14 cellular contexts compared by ENCODE assay signal in the genomic region with DNA sequence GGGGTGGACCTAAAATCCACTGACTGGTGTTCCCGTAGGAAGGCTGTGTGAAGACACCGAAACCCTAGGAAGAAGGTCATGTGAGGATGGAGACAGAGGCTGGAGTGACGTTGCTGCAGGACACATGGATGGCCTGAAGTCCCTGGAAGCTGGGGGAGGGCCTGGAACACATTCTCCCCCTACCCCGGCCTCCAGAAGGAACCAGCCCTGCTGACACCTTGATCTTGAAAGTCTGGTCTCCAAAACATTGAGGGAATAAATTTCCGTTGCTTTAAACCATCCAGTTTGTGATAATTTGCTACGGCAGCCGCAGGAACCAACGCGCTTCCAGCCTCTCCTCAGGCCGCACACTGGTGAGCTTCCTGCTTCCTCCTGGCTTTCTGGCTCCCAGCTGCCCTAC.
A peak's percentile ranks its signal among the peaks of the same experiment; 100 is the strongest.
DNase-seq lines count a peak whose midpoint lies in the region; ATAC-seq, FAIRE-seq and TF ChIP-seq lines count a peak whose summit lies in the region.
"Had no signal": no experiment of that assay in that cellular context is flagged by ENCODE, and none has a peak within 500 bp of the region (broad histone marks: within the 10 kb centered on the region; RNA-seq: fewer than 3 reads in every experiment).

No MANE protein-coding gene starts in this region.

- peak overlapping the region; percentile 10 for H2AFZ ChIP-seq in IMR-90 (replicated peaks; ENCODE audit: low read length, poor library complexity)

- H3K79me1 ChIP-seq in IMR-90 (ENCODE audit: low read depth in 1 of 2, low read length in 2 of 2) = no peaks in the 10 kb centered on the region

- H3K9ac ChIP-seq in IMR-90 (ENCODE audit: low read depth, low read length) = no peak overlapping the region
- H3K9ac ChIP-seq: BLaER1 treated with 17β-estradiol and CSF1 and Interleukin-3, amounts not matched to agents 10 nM and 100 nM had no signal

- no peak overlapping the region for H3K27ac Mint-ChIP-seq in endothelial cell (ENCODE audit: unreplicated experiment)
- H3K27ac Mint-ChIP-seq: B cell; CD8-positive, alpha-beta T cell had no signal

- no peak overlapping the region for H3K18ac ChIP-seq in IMR-90 (ENCODE audit: low read depth, low read length)

- DNase-seq in IMR-90 (no peak), bronchial epithelial cell (ENCODE audit: low read depth) (no peak), lung (ENCODE audit: low spot score) (peak; percentile 10), vagina (ENCODE audit: extremely low spot score in 2 of 2) (peak; percentile 54 to 74), endothelial cell (ENCODE audit: low spot score) (no peak), NCI-H1436 treated with DMSO at 0.1 percent for 48 hours (lab: John Stamatoyannopoulos, UW) (no peak)
- DNase-seq: Calu3; CD8-positive, alpha-beta T cell; DMS79 treated with DMSO at 0.1 percent for 48 hours; GF-D8 had no signal

- H3K4me1 ChIP-seq in IMR-90 (ENCODE audit: control insufficient read depth, insufficient read depth, low read length) (no peaks in the 10 kb centered on the region), lung (ENCODE audit: control insufficient read depth in 2 of 2, insufficient read depth in 2 of 2, low read length in 2 of 2) (no peaks in the 10 kb centered on the region), vagina (no peaks in the 10 kb centered on the region)
- H3K4me1 ChIP-seq: HAP-1 had no signal

- no peak for TF ChIP-seq CTCF in IMR-90 (conservative IDR thresholded peaks at IDR 0.05; ENCODE audit: low read depth, low read length)
- TF ChIP-seq CTCF in bronchial epithelial cell (IDR thresholded peaks at IDR 0.05; ENCODE audit: insufficient read depth, low read length, severe bottlenecking) = no peak
- TF ChIP-seq CTCF in lung (IDR thresholded peaks at IDR 0.05; ENCODE audit: control extremely low read depth, extremely low read depth) = no peak
- TF ChIP-seq CTCF in vagina (IDR thresholded peaks at IDR 0.05) = no peak
- TF ChIP-seq CTCF in endothelial cell (IDR thresholded peaks at IDR 0.05; ENCODE audit: unreplicated experiment) = no peak

- H2AK5ac ChIP-seq in IMR-90 (ENCODE audit: low read depth, low read length) = no peak overlapping the region

- H3K9me1 ChIP-seq in IMR-90 (ENCODE audit: insufficient read depth, low read length) = no peaks in the 10 kb centered on the region

- no peaks in the 10 kb centered on the region for H3K27me3 ChIP-seq in IMR-90 (ENCODE audit: control insufficient read depth, insufficient read depth, low read length)
- H3K27me3 ChIP-seq in bronchial epithelial cell (ENCODE audit: control insufficient read depth, insufficient read depth, low read length) = no peaks in the 10 kb centered on the region
- no peaks in the 10 kb centered on the region for H3K27me3 ChIP-seq in lung (ENCODE audit: control insufficient read depth, insufficient read depth)
- H3K27me3 ChIP-seq in vagina = no peaks in the 10 kb centered on the region
- H3K27me3 ChIP-seq: BLaER1 treated with 17β-estradiol and CSF1 and Interleukin-3, amounts not matched to agents 10 nM and 100 nM had no signal

- no peak overlapping the region for H4K91ac ChIP-seq in IMR-90 (ENCODE audit: insufficient read depth, low read depth, low read length)

- H3K36me3 ChIP-seq in IMR-90 (ENCODE audit: control insufficient read depth, insufficient read depth, low read length) = no peaks in the 10 kb centered on the region
- no peaks in the 10 kb centered on the region for H3K36me3 ChIP-seq in bronchial epithelial cell (ENCODE audit: control insufficient read depth, insufficient read depth, low read length)
- no peaks in the 10 kb centered on the region for H3K36me3 ChIP-seq in lung (ENCODE audit: control insufficient read depth in 2 of 2, insufficient read depth in 2 of 2, low read length in 2 of 2)
- H3K36me3 ChIP-seq in vagina = no peaks in the 10 kb centered on the region
- H3K36me3 ChIP-seq: BLaER1 treated with 17β-estradiol and CSF1 and Interleukin-3, amounts not matched to agents 10 nM and 100 nM; HAP-1 had no signal

- H3K9me3 ChIP-seq in IMR-90 (ENCODE audit: control insufficient read depth, insufficient read depth, low read length) (peaks cover 56% of the 10 kb centered on the region), lung (ENCODE audit: control insufficient read depth in 2 of 2, insufficient read depth in 1 of 2, low read length in 1 of 2) (peaks cover 0 to 6% of the 10 kb centered on the region in 2 donors), vagina (no peaks in the 10 kb centered on the region)
- H3K9me3 ChIP-seq: BLaER1 treated with 17β-estradiol and CSF1 and Interleukin-3, amounts not matched to agents 10 nM and 100 nM; HAP-1 had no signal

- no peak overlapping the region for H3K4ac ChIP-seq in IMR-90 (ENCODE audit: low read depth, low read length)

- peaks cover 57% of the 10 kb centered on the region for H3K9me3 Mint-ChIP-seq in endothelial cell (ENCODE audit: unreplicated experiment)
- H3K9me3 Mint-ChIP-seq: CD8-positive, alpha-beta T cell had no signal

- no peak overlapping the region for H4K8ac ChIP-seq in IMR-90 (ENCODE audit: low read depth in 2 of 2, low read length in 2 of 2)

- no peak overlapping the region for H3K4me3 Mint-ChIP-seq in endothelial cell (ENCODE audit: unreplicated experiment)
- H3K4me3 Mint-ChIP-seq: B cell; CD8-positive, alpha-beta T cell had no signal

- no peak overlapping the region for H3K56ac ChIP-seq in IMR-90 (ENCODE audit: extremely low read depth, insufficient read depth, low read length)

- POLR2A ChIA-PET in IMR-90 (lab: Charles Lee; ENCODE audit: unreplicated experiment) = no interaction called here

- H2BK20ac ChIP-seq in IMR-90 (ENCODE audit: low read depth, low read length) = no peak overlapping the region

- no peak overlapping the region for H3K14ac ChIP-seq in IMR-90 (replicated peaks; ENCODE audit: low read depth, low read length)

- TF ChIP-seq RAD21 in IMR-90 (IDR thresholded peaks at IDR 0.05; ENCODE audit: low read length) = no peak

- no peak overlapping the region for H4K5ac ChIP-seq in IMR-90 (ENCODE audit: low read depth, low read length)

- intact Hi-C loops in IMR-90 (cut with micrococcal nuclease) (no loop called here), vagina (cut with DNase I) (no loop called here)

- H3K4me3 ChIP-seq in IMR-90 (ENCODE audit: insufficient read depth, low read depth, low read length) (no peak overlapping the region), bronchial epithelial cell (ENCODE audit: low read depth, low read length) (no peak overlapping the region), lung (no peak overlapping the region), vagina (no peak overlapping the region)
- H3K4me3 ChIP-seq: BLaER1 treated with 17β-estradiol and CSF1 and Interleukin-3, amounts not matched to agents 10 nM and 100 nM; HAP-1 had no signal

- H2BK120ac ChIP-seq in IMR-90 (ENCODE audit: low read depth, low read length) = no peak overlapping the region

- no peak overlapping the region for H2BK15ac ChIP-seq in IMR-90 (ENCODE audit: low read depth, low read length)

- BruUV-seq in IMR-90 (replicated peaks; lab: Mats Ljungman, UMichigan) = no TSS peak

- TF ChIP-seq POLR2A in IMR-90 (IDR thresholded peaks at IDR 0.05; ENCODE audit: low read depth, low read length) (no peak), vagina (IDR thresholded peaks at IDR 0.05) (no peak)

- peaks cover 6% of the 10 kb centered on the region for H3K27me3 Mint-ChIP-seq in endothelial cell (ENCODE audit: unreplicated experiment)
- H3K27me3 Mint-ChIP-seq: B cell had no signal

- FAIRE-seq in bronchial epithelial cell (lab: Jason Lieb, UNC) = peak; percentile 7
- FAIRE-seq: H1 had no signal

- H2AK9ac ChIP-seq in IMR-90 (replicated peaks; ENCODE audit: low read depth, low read length, poor library complexity) = no peak overlapping the region

- H3K4me1 Mint-ChIP-seq in endothelial cell (ENCODE audit: unreplicated experiment) = no peaks in the 10 kb centered on the region
- H3K4me1 Mint-ChIP-seq: B cell had no signal

- H2BK5ac ChIP-seq in IMR-90 (ENCODE audit: low read depth, low read length, poor library complexity, severe bottlenecking) = no peak overlapping the region

- dilution Hi-C loops in IMR-90 (cut with HindIII; ENCODE audit: low sequenced_read_pairs, unreplicated experiment) = no loop called here

- ATAC-seq in IMR-90 (ENCODE audit: low read depth) = no peak
- no peak for ATAC-seq in lung (ENCODE audit: insufficient read depth, low FRiP score)
- ATAC-seq: CD8-positive, alpha-beta T cell had no signal

- H3K36me3 Mint-ChIP-seq in endothelial cell (ENCODE audit: low read depth, unreplicated experiment) = peaks cover 10% of the 10 kb centered on the region
- H3K36me3 Mint-ChIP-seq: CD8-positive, alpha-beta T cell had no signal

- H3K27ac ChIP-seq in IMR-90 (ENCODE audit: insufficient read depth, low read length) (no peak overlapping the region), lung (ENCODE audit: low read depth in 1 of 2, low read length in 1 of 2) (no peak overlapping the region), vagina (no peak overlapping the region)
- H3K27ac ChIP-seq: BLaER1 treated with 17β-estradiol and CSF1 and Interleukin-3, amounts not matched to agents 10 nM and 100 nM had no signal

- CTCF ChIA-PET in IMR-90 (lab: Yijun Ruan, JAX) = no interaction called here

- H4K20me1 ChIP-seq in IMR-90 (ENCODE audit: insufficient read depth, low read length) = no peaks in the 10 kb centered on the region
- H4K20me1 ChIP-seq: BLaER1 treated with 17β-estradiol and CSF1 and Interleukin-3, amounts not matched to agents 10 nM and 100 nM had no signal

- H3K4me2 ChIP-seq in IMR-90 (ENCODE audit: low read depth, low read length) = no peak overlapping the region
- H3K4me2 ChIP-seq: BLaER1 treated with 17β-estradiol and CSF1 and Interleukin-3, amounts not matched to agents 10 nM and 100 nM had no signal

- no CpG with 5 or more reads among the region's 10 CpGs for WGBS in IMR-90 (ENCODE audit: extremely low coverage in 2 of 2, insufficient read length in 1 of 2), 2 experiments
- WGBS in lung, 2 donors = 73 to 78% methylated on average over 10 of the region's 10 CpGs

- H3K23ac ChIP-seq in IMR-90 (ENCODE audit: low read depth, low read length) = no peak overlapping the region

- in situ Hi-C loops in IMR-90 (cut with MboI; ENCODE audit: low sequenced_read_pairs) = no loop called here

TF ChIP-seq in IMR-90, 13 proteins besides CTCF, POLR2A, EP300 and RAD21 (continues in another document):
- TF ChIP-seq MAFK (IDR thresholded peaks at IDR 0.05; ENCODE audit: low read depth, low read length) = no peak
- no peak for TF ChIP-seq RCOR1 (IDR thresholded peaks at IDR 0.05; ENCODE audit: insufficient replicate concordance, low read length)
- TF ChIP-seq SMC3 (IDR thresholded peaks at IDR 0.05; ENCODE audit: low read depth, low read length) = no peak
- TF ChIP-seq CHD1 (IDR thresholded peaks at IDR 0.05; ENCODE audit: low read depth, low read length) = no peak
- TF ChIP-seq BHLHE40 (IDR thresholded peaks at IDR 0.05; ENCODE audit: low read depth, low read length) = no peak
- TF ChIP-seq MXI1 (IDR thresholded peaks at IDR 0.05; ENCODE audit: borderline replicate concordance, low read depth, low read length) = no peak
- TF ChIP-seq MAZ (IDR thresholded peaks at IDR 0.05; ENCODE audit: borderline replicate concordance, low read depth, low read length) = no peak
- no peak for TF ChIP-seq CEBPB (IDR thresholded peaks at IDR 0.05; ENCODE audit: low read depth, low read length)
- no peak for TF ChIP-seq RFX5 (IDR thresholded peaks at IDR 0.05; ENCODE audit: low read depth, low read length)
- TF ChIP-seq FOS (IDR thresholded peaks at IDR 0.05; ENCODE audit: low read depth, low read length) = no peak

Comparison
In these comparisons a context has a peak if more than half of its experiments do, and no peak if none do; other contexts are left out.
1. DNase-seq: peak in lung (single experiment) and vagina (2 of 2); none in IMR-90 (single experiment), bronchial epithelial cell (single experiment), endothelial cell (single experiment) and NCI-H1436 treated with DMSO at 0.1 percent for 48 hours (single experiment).